In genomic region chr14:22920697-22921096, GRCh38 we compare ENCODE assay signal across 26 cellular contexts. TPM values are rescaled to one million over a fixed set of nuclear protein-coding genes. Genes with fewer than 3 reads are reported as not detected.
A peak's percentile ranks its signal among the peaks of the same experiment; 100 is the strongest.
DNase-seq lines count a peak whose midpoint lies in the region; ATAC-seq and TF ChIP-seq lines count a peak whose summit lies in the region.
"Had no signal": no experiment of that assay in that cellular context is flagged by ENCODE, and none has a peak within 500 bp of the region (broad histone marks: within the 10 kb centered on the region; RNA-seq: fewer than 3 reads in every experiment).

No MANE protein-coding gene starts in this region.

- ATAC-seq in CD4-positive, CD25-positive, alpha-beta regulatory T cell (ENCODE audit: low read depth in 2 of 2), result no peak
- no peak for ATAC-seq in activated T-helper 17 cell treated with anti-CD3 and anti-CD28 coated beads, Interleukin-2, amount 50 U/mL, for 72 hours (replicated peaks)
- ATAC-seq: foreskin keratinocyte had no signal

- H3K4me1 ChIP-seq in CD4-positive, CD25-positive, alpha-beta regulatory T cell (ENCODE audit: control insufficient read depth, insufficient read depth, low read length, poor library complexity, severe bottlenecking), result peaks cover 32% of the 10 kb centered on the region
- H3K4me1 ChIP-seq in ovary (ENCODE audit: insufficient read depth), result peaks cover 6% of the 10 kb centered on the region

- no peaks in the 10 kb centered on the region for H3K27me3 ChIP-seq in CD4-positive, CD25-positive, alpha-beta regulatory T cell (ENCODE audit: control insufficient read depth, insufficient read depth, low read length)
- no peaks in the 10 kb centered on the region for H3K27me3 ChIP-seq in ovary
- H3K27me3 ChIP-seq: esophagus muscularis mucosa, foreskin keratinocyte, transverse colon had no signal

- H3K27ac Mint-ChIP-seq in activated T-cell treated with anti-CD3 and anti-CD28 coated beads, Interleukin-2, amount 50 U/mL, for 24 hours, result peak overlapping the region; percentile 16
- H3K27ac Mint-ChIP-seq in CD4-positive, CD25-positive, alpha-beta regulatory T cell, result peak overlapping the region in 1 of 3 donors; percentile 100
- peak overlapping the region; percentile 51 for H3K27ac Mint-ChIP-seq in activated T-helper 17 cell treated with anti-CD3 and anti-CD28 coated beads, Interleukin-2, amount 50 U/mL, for 72 hours
- H3K27ac Mint-ChIP-seq in mesothelial cell of epicardium, result peak overlapping the region; percentile 100
- H3K27ac Mint-ChIP-seq: dendritic cell treated with granulocyte-macrophage colony-stimulating factor and Interleukin-4, amounts not matched to agents 40 ng/mL and 50 ng/mL, for 4 days; endodermal cell had no signal

- H3K4me1 Mint-ChIP-seq in activated T-cell treated with anti-CD3 and anti-CD28 coated beads, Interleukin-2, amount 50 U/mL, for 24 hours (ENCODE audit: low read depth), result peaks cover 47% of the 10 kb centered on the region
- H3K4me1 Mint-ChIP-seq in CD4-positive, CD25-positive, alpha-beta regulatory T cell, result peaks cover 9 to 43% (median 29%) of the 10 kb centered on the region in 4 donors
- peaks cover 23% of the 10 kb centered on the region for H3K4me1 Mint-ChIP-seq in activated T-helper 17 cell treated with anti-CD3 and anti-CD28 coated beads, Interleukin-2, amount 50 U/mL, for 72 hours
- H3K4me1 Mint-ChIP-seq in mesothelial cell of epicardium, result peaks cover 22% of the 10 kb centered on the region

- H3K9me3 ChIP-seq in CD4-positive, CD25-positive, alpha-beta regulatory T cell (ENCODE audit: control insufficient read depth in 2 of 2, low read length in 2 of 2), result no peaks in the 10 kb centered on the region
- H3K9me3 ChIP-seq in ovary, result no peaks in the 10 kb centered on the region
- H3K9me3 ChIP-seq: esophagus muscularis mucosa, transverse colon had no signal

- peaks cover 16% of the 10 kb centered on the region for H3K36me3 ChIP-seq in CD4-positive, CD25-positive, alpha-beta regulatory T cell (ENCODE audit: control insufficient read depth, insufficient read depth, low read length)
- no peaks in the 10 kb centered on the region for H3K36me3 ChIP-seq in ovary

- peak overlapping the region; percentile 100 for H3K27ac ChIP-seq in CD4-positive, CD25-positive, alpha-beta regulatory T cell (ENCODE audit: insufficient read depth, low read length, poor library complexity, severe bottlenecking)
- H3K27ac ChIP-seq in ovary, result no peak overlapping the region
- H3K27ac ChIP-seq: foreskin keratinocyte had no signal

- TF ChIP-seq POLR2A in ovary (IDR thresholded peaks at IDR 0.05), result no peak

- no peak for DNase-seq in activated T-cell treated with anti-CD3 and anti-CD28 coated beads, Interleukin-2, amount 50 U/mL, for 24 hours
- no peak for DNase-seq in activated T-cell treated with anti-CD3 and anti-CD28 coated beads for 4 hours
- DNase-seq in CD4-positive, CD25-positive, alpha-beta regulatory T cell, result no peak
- DNase-seq in mesothelial cell of epicardium (ENCODE audit: low spot score in 2 of 2, unreplicated experiment in 2 of 2), result no peak
- no peak for DNase-seq in ovary
- no peak for DNase-seq in SIG-M5 (lab: John Stamatoyannopoulos, UW)
- DNase-seq in GM03348 (ENCODE audit: low spot score), result no peak
- DNase-seq: activated naive CD4-positive, alpha-beta T cell treated with anti-CD3 and anti-CD28 coated beads, Interleukin-2, amount 10 ng/mL, durations not matched to agents 7 days and 5 days; activated T-cell treated with anti-CD3 and anti-CD28 coated beads, Interleukin-2, amount 50 U/mL, for 48 hours; anterior cingulate cortex; endodermal cell; foreskin keratinocyte; NCI-H1105 treated with DMSO at 0.1 percent for 48 hours; NCI-H2029; NCI-H2227 treated with DMSO at 0.1 percent for 48 hours; NCI-H526 treated with DMSO at 0.1 percent for 48 hours; occipital lobe; small intestine; stimulated activated CD8-positive, alpha-beta memory T cell treated with anti-CD3 and anti-CD28 coated beads, Interleukin-4, amount 100 ng/mL, for 48 hours; transverse colon had no signal

- no peak for TF ChIP-seq EP300 in ovary (IDR thresholded peaks at IDR 0.05)

- TF ChIP-seq CTCF in mesothelial cell of epicardium (IDR thresholded peaks at IDR 0.05; ENCODE audit: unreplicated experiment) (no peak), ovary (IDR thresholded peaks at IDR 0.05) (no peak)

- H3K27me3 Mint-ChIP-seq in activated T-cell treated with anti-CD3 and anti-CD28 coated beads, Interleukin-2, amount 50 U/mL, for 24 hours, result no peaks in the 10 kb centered on the region
- H3K27me3 Mint-ChIP-seq in CD4-positive, CD25-positive, alpha-beta regulatory T cell, result peaks cover 7% of the 10 kb centered on the region
- H3K27me3 Mint-ChIP-seq in activated T-helper 17 cell treated with anti-CD3 and anti-CD28 coated beads, Interleukin-2, amount 50 U/mL, for 72 hours, result no peaks in the 10 kb centered on the region
- no peaks in the 10 kb centered on the region for H3K27me3 Mint-ChIP-seq in mesothelial cell of epicardium (ENCODE audit: low read depth)
- H3K27me3 Mint-ChIP-seq: central memory CD8-positive, alpha-beta T cell; dendritic cell treated with granulocyte-macrophage colony-stimulating factor and Interleukin-4, amounts not matched to agents 40 ng/mL and 50 ng/mL, for 4 days had no signal

- H3K4me3 ChIP-seq in CD4-positive, CD25-positive, alpha-beta regulatory T cell (ENCODE audit: low read depth, low read length), result no peak overlapping the region
- H3K4me3 ChIP-seq in ovary, result no peak overlapping the region
- H3K4me3 ChIP-seq: esophagus muscularis mucosa, SK-N-MC, transverse colon had no signal

- intact Hi-C loops in ovary (cut with DNase I), result no loop called here

- 75 to 85% (median 78%) methylated on average over 6 of the region's 6 CpGs for WGBS in ovary, 3 donors

- no peaks in the 10 kb centered on the region for H3K9me3 Mint-ChIP-seq in activated T-cell treated with anti-CD3 and anti-CD28 coated beads, Interleukin-2, amount 50 U/mL, for 24 hours
- no peaks in the 10 kb centered on the region for H3K9me3 Mint-ChIP-seq in CD4-positive, CD25-positive, alpha-beta regulatory T cell
- H3K9me3 Mint-ChIP-seq in activated T-helper 17 cell treated with anti-CD3 and anti-CD28 coated beads, Interleukin-2, amount 50 U/mL, for 72 hours, result no peaks in the 10 kb centered on the region
- H3K9me3 Mint-ChIP-seq in mesothelial cell of epicardium, result no peaks in the 10 kb centered on the region
- H3K9me3 Mint-ChIP-seq: activated naive CD4-positive, alpha-beta T cell treated with anti-CD3 and anti-CD28 coated beads, Interleukin-2, amount 10 ng/mL, durations not matched to agents 7 days and 5 days; central memory CD8-positive, alpha-beta T cell; dendritic cell treated with granulocyte-macrophage colony-stimulating factor and Interleukin-4, amounts not matched to agents 40 ng/mL and 50 ng/mL, for 4 days; endodermal cell had no signal

- peaks cover 87% of the 10 kb centered on the region for H3K36me3 Mint-ChIP-seq in activated T-cell treated with anti-CD3 and anti-CD28 coated beads, Interleukin-2, amount 50 U/mL, for 24 hours (ENCODE audit: low read depth)
- H3K36me3 Mint-ChIP-seq in CD4-positive, CD25-positive, alpha-beta regulatory T cell, result peaks cover 35% of the 10 kb centered on the region
- H3K36me3 Mint-ChIP-seq in activated T-helper 17 cell treated with anti-CD3 and anti-CD28 coated beads, Interleukin-2, amount 50 U/mL, for 72 hours (ENCODE audit: low read depth), result peaks cover 97% of the 10 kb centered on the region
- H3K36me3 Mint-ChIP-seq in mesothelial cell of epicardium, result peaks cover 34% of the 10 kb centered on the region

- H3K4me3 Mint-ChIP-seq in activated T-cell treated with anti-CD3 and anti-CD28 coated beads, Interleukin-2, amount 50 U/mL, for 24 hours, result no peak overlapping the region
- peak overlapping the region in 2 of 4 donors; percentile 11 to 88 for H3K4me3 Mint-ChIP-seq in CD4-positive, CD25-positive, alpha-beta regulatory T cell
- H3K4me3 Mint-ChIP-seq in activated T-helper 17 cell treated with anti-CD3 and anti-CD28 coated beads, Interleukin-2, amount 50 U/mL, for 72 hours, result peak overlapping the region; percentile 98
- no peak overlapping the region for H3K4me3 Mint-ChIP-seq in mesothelial cell of epicardium
- H3K4me3 Mint-ChIP-seq: activated naive CD4-positive, alpha-beta T cell treated with anti-CD3 and anti-CD28 coated beads, Interleukin-2, amount 10 ng/mL, durations not matched to agents 7 days and 5 days; dendritic cell treated with granulocyte-macrophage colony-stimulating factor and Interleukin-4, amounts not matched to agents 40 ng/mL and 50 ng/mL, for 4 days; endodermal cell had no signal

RNA-seq across cellular contexts. Expression of gene RBM23, which starts 1.7 kb away (rescaled TPM):
- total RNA-seq in CD4-positive, CD25-positive, alpha-beta regulatory T cell, result 108 TPM
- polyA plus RNA-seq in CD4-positive, CD25-positive, alpha-beta regulatory T cell, result 10 to 100 TPM; 43.1 to 54.0 (median 46.7) TPM
- total RNA-seq in activated T-helper 17 cell treated with anti-CD3 and anti-CD28 coated beads, Interleukin-2, amount 50 U/mL, for 72 hours, result 10 to 100 TPM; 69.5 to 70.5 TPM
- total RNA-seq in mesothelial cell of epicardium, result 97.9 to 106 TPM (median 101 TPM) in 3 replicates
- total RNA-seq in ovary, result 100 to 1,000 TPM in 5 of 7 donors, 10 to 100 TPM in 2; 90.9 to 244 (median 129) TPM
- 100 to 1,000 TPM in 1 of 2 donors, 10 to 100 TPM in 1; 57.0 to 104 TPM for polyA plus RNA-seq in ovary

RNA-seq across cellular contexts. Expression of gene PRMT5, which starts 8.5 kb away (rescaled TPM):
- 19.3 TPM for total RNA-seq in CD4-positive, CD25-positive, alpha-beta regulatory T cell
- polyA plus RNA-seq in CD4-positive, CD25-positive, alpha-beta regulatory T cell, result 10 to 100 TPM; 37.4 to 43.3 (median 40.5) TPM
- 100 to 1,000 TPM in 1 of 2 donors, 10 to 100 TPM in 1; 61.7 to 127 TPM for total RNA-seq in activated T-helper 17 cell treated with anti-CD3 and anti-CD28 coated beads, Interleukin-2, amount 50 U/mL, for 72 hours
- total RNA-seq in mesothelial cell of epicardium, result 86.2 to 89.8 TPM (median 86.2 TPM) in 3 replicates
- 10 to 100 TPM; 37.6 to 92.3 (median 65.4) TPM for total RNA-seq in ovary
- 100 to 1,000 TPM in 1 of 2 donors, 10 to 100 TPM in 1; 40.2 to 109 TPM for polyA plus RNA-seq in ovary

RNA-seq across cellular contexts. Expression of gene HAUS4, which starts 36.2 kb away (rescaled TPM):
- 20.0 TPM for total RNA-seq in CD4-positive, CD25-positive, alpha-beta regulatory T cell
- 10 to 100 TPM; 30.0 to 41.9 (median 37.0) TPM for polyA plus RNA-seq in CD4-positive, CD25-positive, alpha-beta regulatory T cell
- 10 to 100 TPM; 60.6 to 78.5 TPM for total RNA-seq in activated T-helper 17 cell treated with anti-CD3 and anti-CD28 coated beads, Interleukin-2, amount 50 U/mL, for 72 hours
- total RNA-seq in mesothelial cell of epicardium, result 32.7 to 33.2 TPM (median 33.0 TPM) in 3 replicates
- 100 to 1,000 TPM in 1 of 7 donors, 10 to 100 TPM in 6; 31.6 to 111 (median 41.6) TPM for total RNA-seq in ovary
- 10 to 100 TPM; 55.6 to 58.4 TPM for polyA plus RNA-seq in ovary

RNA-seq across cellular contexts. Expression of gene REM2, which starts 37.7 kb away (rescaled TPM):
- 11.1 TPM for total RNA-seq in CD4-positive, CD25-positive, alpha-beta regulatory T cell
- polyA plus RNA-seq in CD4-positive, CD25-positive, alpha-beta regulatory T cell, result 1 to 10 TPM in 3 of 4 donors, under 1 TPM in 1; 0.61 to 2.6 (median 1.4) TPM
- 1 to 10 TPM in 1 of 2 donors, under 1 TPM in 1; 0.56 to 1.3 TPM for total RNA-seq in activated T-helper 17 cell treated with anti-CD3 and anti-CD28 coated beads, Interleukin-2, amount 50 U/mL, for 72 hours
- total RNA-seq in mesothelial cell of epicardium (2.6 to 3.0 TPM (median 3.0 TPM) in 3 replicates), ovary (1 to 10 TPM in 1 of 7 donors, under 1 TPM in 6; 0.12 to 1.1 (median 0.66) TPM)
- under 1 TPM; 0.40 to 0.74 TPM for polyA plus RNA-seq in ovary
- total RNA-seq: A673 had no signal

RNA-seq across cellular contexts. Expression of gene LRP10, which starts 49.2 kb away (rescaled TPM):
- total RNA-seq in CD4-positive, CD25-positive, alpha-beta regulatory T cell, result 111 TPM
- polyA plus RNA-seq in CD4-positive, CD25-positive, alpha-beta regulatory T cell, result 100 to 1,000 TPM in 1 of 4 donors, 10 to 100 TPM in 3; 78.7 to 108 (median 88.3) TPM
- 10 to 100 TPM; 61.3 to 78.1 TPM for total RNA-seq in activated T-helper 17 cell treated with anti-CD3 and anti-CD28 coated beads, Interleukin-2, amount 50 U/mL, for 72 hours
- total RNA-seq in mesothelial cell of epicardium, result 38.6 to 40.4 TPM (median 39.8 TPM) in 3 replicates
- 100 to 1,000 TPM in 4 of 7 donors, 10 to 100 TPM in 3; 56.9 to 122 (median 105) TPM for total RNA-seq in ovary
- 10 to 100 TPM; 32.4 to 71.6 TPM for polyA plus RNA-seq in ovary
